Comparison of ENCODE assay signal across 20 cellular contexts in the genomic region with DNA sequence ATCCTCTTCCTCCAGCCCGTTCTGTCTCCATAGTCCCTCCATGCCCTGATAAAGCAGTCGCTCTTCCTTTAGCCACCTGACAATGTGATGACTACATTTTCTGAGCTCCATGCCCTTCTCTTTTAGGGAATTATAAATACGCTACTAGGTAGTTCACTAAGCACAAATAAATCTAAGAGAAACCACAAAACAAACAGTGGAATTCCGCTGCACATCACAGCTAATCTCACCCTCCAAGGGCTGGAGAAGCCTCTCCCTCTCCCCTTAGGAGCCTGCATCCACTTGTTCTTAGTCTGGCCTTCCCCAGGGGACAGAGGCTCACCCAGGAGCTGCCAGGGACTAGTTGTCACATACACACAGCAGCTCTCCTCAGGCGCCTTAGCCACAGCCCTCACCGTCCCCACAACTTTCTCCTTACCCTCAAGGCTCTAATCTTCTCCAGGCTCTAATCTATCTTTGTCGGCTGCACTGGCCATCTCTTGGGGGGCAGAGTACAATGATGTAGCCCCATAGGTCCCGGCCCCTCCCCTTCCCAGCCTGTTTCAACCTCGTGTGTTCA. TPM values are rescaled to one million over a fixed set of nuclear protein-coding genes. Genes with fewer than 3 reads are reported as not detected.
A peak's percentile ranks its signal among the peaks of the same experiment; 100 is the strongest.
DNase-seq lines count a peak whose midpoint lies in the region; ATAC-seq and TF ChIP-seq lines count a peak whose summit lies in the region.
"Had no signal": no experiment of that assay in that cellular context is flagged by ENCODE, and none has a peak within 500 bp of the region (broad histone marks: within the 10 kb centered on the region; RNA-seq: fewer than 3 reads in every experiment).

No MANE protein-coding gene starts in this region.

- no peak for ATAC-seq in activated CD8-positive, alpha-beta memory T cell treated with anti-CD3 and anti-CD28 coated beads, Interleukin-2, amount 10 ng/mL, durations not matched to agents 7 days and 5 days
- ATAC-seq in stimulated activated effector memory CD8-positive, alpha-beta T cell treated with anti-CD3 and anti-CD28 coated beads, Interleukin-12 subunit alpha, Interleukin-12 subunit beta, amount 100 ng/mL, for 72 hours = no peak
- no peak for ATAC-seq in GM21526 (IDR thresholded peaks at IDR 0.05; ENCODE audit: low FRiP score, unreplicated experiment)
- ATAC-seq: heart right ventricle, left cardiac atrium had no signal

- no peak overlapping the region for H3K27ac ChIP-seq in effector memory CD4-positive, alpha-beta T cell (ENCODE audit: insufficient read depth, low read length, poor library complexity, severe bottlenecking)
- H3K27ac ChIP-seq: heart right ventricle, HL-60, right atrium auricular region, tibial artery had no signal

- peaks cover 100% of the 10 kb centered on the region for H3K36me3 ChIP-seq in effector memory CD4-positive, alpha-beta T cell (ENCODE audit: control insufficient read depth, insufficient read depth, low read length)
- H3K36me3 ChIP-seq: right atrium auricular region, tibial artery had no signal

- no peaks in the 10 kb centered on the region for H3K4me1 ChIP-seq in effector memory CD4-positive, alpha-beta T cell (ENCODE audit: control insufficient read depth, insufficient read depth, low read length, poor library complexity, severe bottlenecking)

- no peaks in the 10 kb centered on the region for H3K27me3 Mint-ChIP-seq in activated CD8-positive, alpha-beta memory T cell treated with anti-CD3 and anti-CD28 coated beads, Interleukin-2, amount 10 ng/mL, durations not matched to agents 7 days and 5 days

- no peaks in the 10 kb centered on the region for H3K9me3 Mint-ChIP-seq in activated CD8-positive, alpha-beta memory T cell treated with anti-CD3 and anti-CD28 coated beads, Interleukin-2, amount 10 ng/mL, durations not matched to agents 7 days and 5 days (ENCODE audit: low read depth)
- no peaks in the 10 kb centered on the region for H3K9me3 Mint-ChIP-seq in stimulated activated effector memory CD8-positive, alpha-beta T cell treated with anti-CD3 and anti-CD28 coated beads, Interleukin-12 subunit alpha, Interleukin-12 subunit beta, amount 100 ng/mL, for 72 hours

- H3K4me3 Mint-ChIP-seq in activated CD8-positive, alpha-beta memory T cell treated with anti-CD3 and anti-CD28 coated beads, Interleukin-2, amount 10 ng/mL, durations not matched to agents 7 days and 5 days = no peak overlapping the region
- H3K4me3 Mint-ChIP-seq in stimulated activated effector memory CD8-positive, alpha-beta T cell treated with anti-CD3 and anti-CD28 coated beads, Interleukin-12 subunit alpha, Interleukin-12 subunit beta, amount 100 ng/mL, for 72 hours = peak overlapping the region; percentile 60

- peak overlapping the region; percentile 35 for H3K27ac Mint-ChIP-seq in activated CD8-positive, alpha-beta memory T cell treated with anti-CD3 and anti-CD28 coated beads, Interleukin-2, amount 10 ng/mL, durations not matched to agents 7 days and 5 days
- peak overlapping the region; percentile 86 for H3K27ac Mint-ChIP-seq in stimulated activated effector memory CD8-positive, alpha-beta T cell treated with anti-CD3 and anti-CD28 coated beads, Interleukin-12 subunit alpha, Interleukin-12 subunit beta, amount 100 ng/mL, for 72 hours

- no peak overlapping the region for H3K4me3 ChIP-seq in epithelial cell of esophagus (ENCODE audit: low read length)
- H3K4me3 ChIP-seq in effector memory CD4-positive, alpha-beta T cell (ENCODE audit: insufficient read depth, low read depth, low read length, poor library complexity, severe bottlenecking) = no peak overlapping the region
- H3K4me3 ChIP-seq: heart right ventricle, right atrium auricular region, tibial artery had no signal

- peaks cover 75% of the 10 kb centered on the region for H3K36me3 Mint-ChIP-seq in activated CD8-positive, alpha-beta memory T cell treated with anti-CD3 and anti-CD28 coated beads, Interleukin-2, amount 10 ng/mL, durations not matched to agents 7 days and 5 days
- H3K36me3 Mint-ChIP-seq in stimulated activated effector memory CD8-positive, alpha-beta T cell treated with anti-CD3 and anti-CD28 coated beads, Interleukin-12 subunit alpha, Interleukin-12 subunit beta, amount 100 ng/mL, for 72 hours = peaks cover 100% of the 10 kb centered on the region

- DNase-seq in activated CD8-positive, alpha-beta memory T cell treated with anti-CD3 and anti-CD28 coated beads, Interleukin-2, amount 10 ng/mL, durations not matched to agents 7 days and 5 days = no peak
- DNase-seq in activated CD8-positive, alpha-beta memory T cell treated with anti-CD3 and anti-CD28 coated beads, Interleukin-2, amount 50 U/mL, for 4 hours = no peak
- DNase-seq in SW480 (ENCODE audit: low spot score) (peak; percentile 23), epithelial cell of esophagus (ENCODE audit: low read depth) (peak; percentile 25), cerebellar nuclear complex (lab: John Stamatoyannopoulos, UW) (no peak)
- no peak for DNase-seq in stimulated activated effector memory CD8-positive, alpha-beta T cell treated with anti-CD3 and anti-CD28 coated beads, Interleukin-12 subunit alpha, Interleukin-12 subunit beta, amount 100 ng/mL, for 72 hours (ENCODE audit: low spot score in 2 of 2)
- DNase-seq in effector memory CD4-positive, alpha-beta T cell = no peak
- DNase-seq: Calu3; cortex of kidney; heart right ventricle; KG1; left cardiac atrium; NCI-H446 treated with DMSO at 0.1 percent for 48 hours; OCI-M1; SK-N-SH; stimulated activated CD4-positive, alpha-beta T cell treated with anti-CD3 and anti-CD28 coated beads, Interleukin-1b, Interleukin-23, amount 100 ng/mL, for 48 hours; tibial artery had no signal

- TF ChIP-seq CTCF in epithelial cell of esophagus (IDR thresholded peaks at IDR 0.05; ENCODE audit: insufficient read depth, low read depth, low read length, missing control alignments) = no peak

- H3K9me3 ChIP-seq in effector memory CD4-positive, alpha-beta T cell (ENCODE audit: control insufficient read depth, low read length) = no peaks in the 10 kb centered on the region
- H3K9me3 ChIP-seq: heart right ventricle, right atrium auricular region, SK-N-SH, tibial artery had no signal

- peaks cover 38% of the 10 kb centered on the region for H3K4me1 Mint-ChIP-seq in activated CD8-positive, alpha-beta memory T cell treated with anti-CD3 and anti-CD28 coated beads, Interleukin-2, amount 10 ng/mL, durations not matched to agents 7 days and 5 days
- H3K4me1 Mint-ChIP-seq in stimulated activated effector memory CD8-positive, alpha-beta T cell treated with anti-CD3 and anti-CD28 coated beads, Interleukin-12 subunit alpha, Interleukin-12 subunit beta, amount 100 ng/mL, for 72 hours = peaks cover 63% of the 10 kb centered on the region

- no peaks in the 10 kb centered on the region for H3K27me3 ChIP-seq in effector memory CD4-positive, alpha-beta T cell (replicated peaks; ENCODE audit: control insufficient read depth, insufficient read depth, low read length, poor library complexity, severe bottlenecking)
- H3K27me3 ChIP-seq: right atrium auricular region had no signal

- CTCF ChIA-PET in activated CD8-positive, alpha-beta memory T cell treated with anti-CD3 and anti-CD28 coated beads, Interleukin-2, amount 10 ng/mL, durations not matched to agents 7 days and 5 days (lab: Charles Lee) = no interaction called here

RNA-seq across cellular contexts. Expression of a gene that starts 55.9 kb away (rescaled TPM):
- total RNA-seq in activated CD8-positive, alpha-beta memory T cell treated with anti-CD3 and anti-CD28 coated beads, Interleukin-2, amount 10 ng/mL, durations not matched to agents 7 days and 5 days = 10 to 100 TPM; 44.5 to 48.0 TPM
- total RNA-seq: Calu3 had no signal

Comparison
In these comparisons a context has a peak if more than half of its experiments do, and no peak if none do; other contexts are left out.
1. DNase-seq: peak in SW480 (single experiment) and epithelial cell of esophagus (single experiment); none in activated CD8-positive, alpha-beta memory T cell treated with anti-CD3 and anti-CD28 coated beads, Interleukin-2, amount 10 ng/mL, durations not matched to agents 7 days and 5 days (single experiment), activated CD8-positive, alpha-beta memory T cell treated with anti-CD3 and anti-CD28 coated beads, Interleukin-2, amount 50 U/mL, for 4 hours (single experiment), stimulated activated effector memory CD8-positive, alpha-beta T cell treated with anti-CD3 and anti-CD28 coated beads, Interleukin-12 subunit alpha, Interleukin-12 subunit beta, amount 100 ng/mL, for 72 hours (0 of 2), cerebellar nuclear complex (0 of 2) and effector memory CD4-positive, alpha-beta T cell (0 of 3).